In genomic region chr13:28532226-28533048, GRCh38 we compare ENCODE assay signal across 8 cellular contexts. TPM values are rescaled to one million over a fixed set of nuclear protein-coding genes. Genes with fewer than 3 reads are reported as not detected.
DNase-seq lines count a peak whose midpoint lies in the region; ATAC-seq and TF ChIP-seq lines count a peak whose summit lies in the region.

No MANE protein-coding gene starts in this region.

- peaks cover 6 to 14% (median 10%) of the 10 kb centered on the region in 5 experiments for H3K9me3 Mint-ChIP-seq in brain

- TF ChIP-seq CTCF in AG04449 (IDR thresholded peaks at IDR 0.05; ENCODE audit: insufficient read depth, low read length, missing control alignments) (no peak), brain (conservative IDR thresholded peaks at IDR 0.05) (no peak), left lung (IDR thresholded peaks at IDR 0.05) (no peak), suprapubic skin (IDR thresholded peaks at IDR 0.05) (no peak)

- no peak for DNase-seq in AG04449 (ENCODE audit: low read depth, low spot score)
- peak in 1 of 2 experiments; percentile 56 for DNase-seq in HAP-1 (ENCODE audit: low spot score in 2 of 2)
- peak in 1 of 2 donors; percentile 82 for DNase-seq in left lung
- DNase-seq in suprapubic skin (ENCODE audit: low spot score in 2 of 2): no peak
- no peak for DNase-seq in activated CD4-positive, CD25-positive, alpha-beta regulatory T cell (lab: John Stamatoyannopoulos, UW)
- DNase-seq in dedifferentiated amniotic fluid mesenchymal stem cell (ENCODE audit: extremely low spot score): no peak
- no peak for DNase-seq in NOMO-1 treated with DMSO at 0.1 percent for 48 hours (lab: John Stamatoyannopoulos, UW; ENCODE audit: unreplicated experiment)

- peaks cover 4% of the 10 kb centered on the region; the same call in 1 of the 2 replicates for H3K9me3 ChIP-seq in HAP-1
- peaks cover 0 to 3% of the 10 kb centered on the region in 2 donors for H3K9me3 ChIP-seq in left lung
- no peaks in the 10 kb centered on the region for H3K9me3 ChIP-seq in suprapubic skin

- TF ChIP-seq POLR2A in suprapubic skin (IDR thresholded peaks at IDR 0.05): no peak

- no peak for TF ChIP-seq EP300 in suprapubic skin (IDR thresholded peaks at IDR 0.05)

- H3K4me1 Mint-ChIP-seq in brain: no peaks in the 10 kb centered on the region

- 2% methylated on average over 25 of the region's 105 CpGs for WGBS in suprapubic skin

- H3K36me3 Mint-ChIP-seq in brain: no peaks in the 10 kb centered on the region

- H3K27ac Mint-ChIP-seq in brain: no peak overlapping the region

- peaks cover 47% of the 10 kb centered on the region for H3K27me3 Mint-ChIP-seq in brain

- POLR2A ChIA-PET in AG04449 (lab: Yijun Ruan, JAX): interaction anchor here (0.6 to 1.0 kb wide), 2 partner anchors 38 to 78 kb away, joined by 3 to 4 read pairs; no protein-coding TSS in a partner anchor

- H3K27ac ChIP-seq in left lung: peak overlapping the region in 1 of 2 donors; percentile 48
- peak overlapping the region; percentile 24 for H3K27ac ChIP-seq in suprapubic skin

- no peaks in the 10 kb centered on the region for H3K27me3 ChIP-seq in HAP-1 (ENCODE audit: low read depth)
- H3K27me3 ChIP-seq in left lung: peaks cover 35 to 78% of the 10 kb centered on the region in 2 donors
- peaks cover 65% of the 10 kb centered on the region for H3K27me3 ChIP-seq in suprapubic skin

- H3K4me3 ChIP-seq in AG04449 (ENCODE audit: low read depth, low read length): peak overlapping the region; percentile 56
- H3K4me3 ChIP-seq in HAP-1: peak overlapping the region; percentile 29
- peak overlapping the region; percentile 28 to 43 for H3K4me3 ChIP-seq in left lung
- H3K4me3 ChIP-seq in suprapubic skin: peak overlapping the region; percentile 54

- peaks cover 17% of the 10 kb centered on the region for H3K4me1 ChIP-seq in HAP-1
- peaks cover 8 to 37% of the 10 kb centered on the region in 2 donors for H3K4me1 ChIP-seq in left lung
- peaks cover 24% of the 10 kb centered on the region for H3K4me1 ChIP-seq in suprapubic skin

- peak; percentile 51 for ATAC-seq in left lung

- CTCF ChIA-PET in AG04449 (lab: Yijun Ruan, JAX): interaction anchor here (0.9 to 3.1 kb wide), 3 partner anchors 107 to 208 kb away, joined by 3 to 19 read pairs (median 4); no protein-coding TSS in a partner anchor

- in situ Hi-C loops in HAP-1 (cut with MboI; ENCODE audit: low sequenced_read_pairs): no loop called here

- peak overlapping the region; percentile 66 to 82 (median 79) for H3K4me3 Mint-ChIP-seq in brain

- H3K36me3 ChIP-seq in HAP-1 (replicated peaks) (no peaks in the 10 kb centered on the region), left lung (no peaks in the 10 kb centered on the region), suprapubic skin (no peaks in the 10 kb centered on the region)

- intact Hi-C loops in left lung (cut with DNase I): no loop called here

RNA-seq across cellular contexts. Expression of gene FLT1, which starts 37.5 kb away (rescaled TPM):
- 17.8 TPM for polyA plus RNA-seq in brain (ENCODE audit: insufficient read depth, low read depth, low replicate concordance)
- total RNA-seq in left lung: 10 to 100 TPM; 25.2 to 30.3 TPM
- 10 to 100 TPM in 1 of 4 donors, 1 to 10 TPM in 3; 3.8 to 14.2 (median 6.8) TPM for total RNA-seq in suprapubic skin
